ENCODE assay signal across 1 cellular context in the genomic region with DNA sequence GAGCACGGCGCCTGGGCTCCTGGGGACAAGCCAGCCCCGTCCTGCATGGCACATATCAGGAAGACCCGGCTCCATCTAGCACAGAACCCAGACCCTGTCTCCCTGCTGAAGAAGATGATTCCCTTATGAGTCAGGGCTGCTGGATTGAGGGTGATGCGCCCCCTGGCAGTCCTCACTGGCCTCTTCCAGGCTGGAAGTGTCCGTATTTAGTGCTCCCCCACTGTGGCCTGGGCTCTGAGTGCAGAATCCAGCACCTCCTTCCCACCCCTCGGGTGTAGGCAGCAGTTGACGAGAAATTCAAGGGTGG.
TF ChIP-seq lines count a peak whose summit lies in the region.

No MANE protein-coding gene starts in this region.

TF ChIP-seq in GM23338, 12 proteins besides CTCF, POLR2A, EP300 and RAD21 (continued from another document):
- TF ChIP-seq CREB1 (CRISPR knock-in tag; IDR thresholded peaks at IDR 0.05; ENCODE audit: low read depth) = no peak
- TF ChIP-seq EZH2 (IDR thresholded peaks at IDR 0.05; ENCODE audit: low read depth, unreplicated experiment) = no peak
- TF ChIP-seq EZH2phosphoT487 (IDR thresholded peaks at IDR 0.05; ENCODE audit: unreplicated experiment) = no peak
TF ChIP-seq in GM23338: peak in this region for 0.
